ENCODE assay signal across 12 cellular contexts in genomic region chr4:151688003-151688784, GRCh38.
A peak's percentile ranks its signal among the peaks of the same experiment; 100 is the strongest.
DNase-seq lines count a peak whose midpoint lies in the region; ATAC-seq and TF ChIP-seq lines count a peak whose summit lies in the region.
"Had no signal": no experiment of that assay in that cellular context is flagged by ENCODE, and none has a peak within 500 bp of the region (broad histone marks: within the 10 kb centered on the region; RNA-seq: fewer than 3 reads in every experiment).

No MANE protein-coding gene starts in this region.

- no peaks in the 10 kb centered on the region for H3K36me3 ChIP-seq in rectal smooth muscle tissue (ENCODE audit: control insufficient read depth, insufficient read depth, low read length)
- peaks cover 0 to 19% (median 8%) of the 10 kb centered on the region in 3 experiments for H3K36me3 ChIP-seq in naive thymus-derived CD4-positive, alpha-beta T cell (ENCODE audit: control insufficient read depth in 2 of 3, insufficient read depth in 3 of 3, low read length in 3 of 3)

- H3K36me3 Mint-ChIP-seq in H9 (ENCODE audit: insufficient read depth in 1 of 3, low read depth in 3 of 3), result peaks cover 0 to 11% (median 6%) of the 10 kb centered on the region in 3 experiments; a peak in 3 of 7 replicates
- peaks cover 0 to 39% (median 12%) of the 10 kb centered on the region in 5 donors for H3K36me3 Mint-ChIP-seq in naive thymus-derived CD4-positive, alpha-beta T cell

- no peak overlapping the region for H2BK120ac ChIP-seq in H9 (ENCODE audit: low read depth, low read length, poor library complexity, severe bottlenecking)

- H3K4me2 ChIP-seq in H9 (ENCODE audit: insufficient read depth, insufficient read length, low read length), result no peak overlapping the region
- H3K4me2 ChIP-seq: BLaER1 treated with 17β-estradiol and CSF1 and Interleukin-3, amounts not matched to agents 10 nM and 100 nM had no signal

- H2BK15ac ChIP-seq in H9 (ENCODE audit: low read depth, low read length), result no peak overlapping the region

- H3K9me3 Mint-ChIP-seq in H9, result peaks cover 0 to 4% of the 10 kb centered on the region in 2 experiments; a peak in 1 of 5 replicates
- peaks cover 0 to 1% (median 0%) of the 10 kb centered on the region in 11 donors for H3K9me3 Mint-ChIP-seq in naive thymus-derived CD4-positive, alpha-beta T cell
- H3K9me3 Mint-ChIP-seq: stimulated activated naive CD8-positive, alpha-beta T cell treated with anti-CD3 and anti-CD28 coated beads, Interleukin-15, amount 100 ng/mL, for 72 hours had no signal

- H3K4me1 Mint-ChIP-seq in H9, result peaks cover 26 to 36% of the 10 kb centered on the region in 2 experiments
- no peaks in the 10 kb centered on the region for H3K4me1 Mint-ChIP-seq in naive thymus-derived CD4-positive, alpha-beta T cell
- H3K4me1 Mint-ChIP-seq: stimulated activated naive CD8-positive, alpha-beta T cell treated with anti-CD3 and anti-CD28 coated beads, Interleukin-15, amount 100 ng/mL, for 72 hours had no signal

- H3K79me1 ChIP-seq in H9 (ENCODE audit: insufficient read depth, low read depth, low read length, poor library complexity, severe bottlenecking), result no peaks in the 10 kb centered on the region

- DNase-seq in H9 (peak; percentile 56), dermis blood vessel endothelial cell (peak; percentile 18), iPS-NIHi11 (ENCODE audit: low spot score) (peak; percentile 23), NCI-H510A (lab: John Stamatoyannopoulos, UW) (no peak)
- DNase-seq in naive thymus-derived CD4-positive, alpha-beta T cell, result no peak
- no peak for DNase-seq in activated CD8-positive, alpha-beta memory T cell treated with anti-CD3 and anti-CD28 coated beads, Interleukin-2, amount 50 U/mL, for 4 hours
- DNase-seq: GF-D8; posterior cingulate gyrus; stimulated activated naive CD8-positive, alpha-beta T cell treated with anti-CD3 and anti-CD28 coated beads, Interleukin-15, amount 100 ng/mL, for 72 hours had no signal

- no peak overlapping the region for H2BK20ac ChIP-seq in H9 (ENCODE audit: low read depth, low read length, poor library complexity, severe bottlenecking)

- H3T11ph ChIP-seq in H9 (ENCODE audit: low read length), result no peak overlapping the region

- H3K9ac ChIP-seq in H9 (ENCODE audit: extremely low read depth, insufficient read length, low read length) (no peak overlapping the region), rectal smooth muscle tissue (ENCODE audit: low read length) (no peak overlapping the region)
- H3K9ac ChIP-seq: BLaER1 treated with 17β-estradiol and CSF1 and Interleukin-3, amounts not matched to agents 10 nM and 100 nM had no signal

- no peaks in the 10 kb centered on the region for H3K79me2 ChIP-seq in H9 (ENCODE audit: insufficient read depth, low read length)

- peaks cover 2% of the 10 kb centered on the region for H4K20me1 ChIP-seq in H9 (ENCODE audit: control insufficient read depth, insufficient read depth, insufficient read length)
- H4K20me1 ChIP-seq: BLaER1 treated with 17β-estradiol and CSF1 and Interleukin-3, amounts not matched to agents 10 nM and 100 nM had no signal

- no peaks in the 10 kb centered on the region for H3K27me3 Mint-ChIP-seq in H9 (ENCODE audit: low read depth)
- H3K27me3 Mint-ChIP-seq in naive thymus-derived CD4-positive, alpha-beta T cell, result no peaks in the 10 kb centered on the region
- H3K27me3 Mint-ChIP-seq: stimulated activated naive CD8-positive, alpha-beta T cell treated with anti-CD3 and anti-CD28 coated beads, Interleukin-15, amount 100 ng/mL, for 72 hours had no signal

- no peak overlapping the region for H2BK5ac ChIP-seq in H9 (ENCODE audit: insufficient read length, low read length)

- no peak overlapping the region for H4K5ac ChIP-seq in H9 (ENCODE audit: insufficient read length, low read depth, low read length)

- H3K27ac Mint-ChIP-seq in H9, result peak overlapping the region in 1 of 3 experiments; percentile 55; a peak in 1 of 7 replicates
- H3K27ac Mint-ChIP-seq in naive thymus-derived CD4-positive, alpha-beta T cell, result no peak overlapping the region

- H3K56ac ChIP-seq in H9 (ENCODE audit: insufficient read length, low read depth, low read length), result no peak overlapping the region

- no peak overlapping the region for H3K14ac ChIP-seq in H9 (ENCODE audit: insufficient read depth, low read length)

- no peak overlapping the region for H4K8ac ChIP-seq in H9 (replicated peaks; ENCODE audit: insufficient read length, low read depth, low read length)

- H4K91ac ChIP-seq in H9 (ENCODE audit: insufficient read length, low read depth, low read length), result no peak overlapping the region

- no peak overlapping the region for H3K18ac ChIP-seq in H9 (ENCODE audit: insufficient read length, low read depth, low read length)

- no peak overlapping the region for H3K4me3 ChIP-seq in rectal smooth muscle tissue (ENCODE audit: low read length)
- no peak overlapping the region for H3K4me3 ChIP-seq in naive thymus-derived CD4-positive, alpha-beta T cell (ENCODE audit: low read length)
- H3K4me3 ChIP-seq: BLaER1 treated with 17β-estradiol and CSF1 and Interleukin-3, amounts not matched to agents 10 nM and 100 nM had no signal

- POLR2A ChIA-PET in naive thymus-derived CD4-positive, alpha-beta T cell (lab: Charles Lee), result no interaction called here

- H3K27ac ChIP-seq in H9 (ENCODE audit: insufficient read length, low read depth, low read length), result no peak overlapping the region
- H3K27ac ChIP-seq in rectal smooth muscle tissue (ENCODE audit: low read depth, low read length), result peak overlapping the region; percentile 45
- H3K27ac ChIP-seq in naive thymus-derived CD4-positive, alpha-beta T cell (ENCODE audit: low read depth, low read length), result no peak overlapping the region
- H3K27ac ChIP-seq: BLaER1 treated with 17β-estradiol and CSF1 and Interleukin-3, amounts not matched to agents 10 nM and 100 nM had no signal

- no peak overlapping the region for H2BK12ac ChIP-seq in H9 (ENCODE audit: insufficient read length, low read depth, low read length)

- H3K27me3 ChIP-seq in H9 (ENCODE audit: insufficient read depth, low read length) (no peaks in the 10 kb centered on the region), rectal smooth muscle tissue (ENCODE audit: control insufficient read depth, insufficient read depth, low read length) (no peaks in the 10 kb centered on the region)
- no peaks in the 10 kb centered on the region for H3K27me3 ChIP-seq in naive thymus-derived CD4-positive, alpha-beta T cell (ENCODE audit: control insufficient read depth in 2 of 2, insufficient read depth in 2 of 2, low read length in 2 of 2)
- H3K27me3 ChIP-seq: BLaER1 treated with 17β-estradiol and CSF1 and Interleukin-3, amounts not matched to agents 10 nM and 100 nM had no signal

- no peaks in the 10 kb centered on the region for H3K4me1 ChIP-seq in H9 (ENCODE audit: insufficient read depth, low read length)
- peaks cover 41% of the 10 kb centered on the region for H3K4me1 ChIP-seq in rectal smooth muscle tissue (ENCODE audit: control insufficient read depth, insufficient read depth, low read length)
- no peaks in the 10 kb centered on the region for H3K4me1 ChIP-seq in naive thymus-derived CD4-positive, alpha-beta T cell (ENCODE audit: control insufficient read depth in 2 of 2, insufficient read depth in 2 of 2, low read length in 2 of 2)

- no CpG with 5 or more reads among the region's 14 CpGs for whole genome bisulfite sequencing in H9 (ENCODE audit: extremely low coverage, insufficient read length, low lambda C conversion rate)

- CTCF ChIA-PET in naive thymus-derived CD4-positive, alpha-beta T cell (lab: Charles Lee), result no interaction called here

- no peak overlapping the region for H3K23ac ChIP-seq in H9 (ENCODE audit: insufficient read length, low read depth, low read length)

- no peak overlapping the region for H2AFZ ChIP-seq in H9 (ENCODE audit: low read length)

- no peak overlapping the region for H2AK5ac ChIP-seq in H9 (ENCODE audit: insufficient read length, low read length)

- no peaks in the 10 kb centered on the region for H3K9me3 ChIP-seq in H9 (ENCODE audit: control insufficient read depth, low read depth, low read length)
- no peaks in the 10 kb centered on the region for H3K9me3 ChIP-seq in naive thymus-derived CD4-positive, alpha-beta T cell (ENCODE audit: control insufficient read depth in 2 of 3, low read length in 3 of 3)
- H3K9me3 ChIP-seq: BLaER1 treated with 17β-estradiol and CSF1 and Interleukin-3, amounts not matched to agents 10 nM and 100 nM had no signal

- TF ChIP-seq CTCF in H9 (conservative IDR thresholded peaks at IDR 0.05), result no peak

- H3K4me3 Mint-ChIP-seq in H9, result no peak overlapping the region
- no peak overlapping the region for H3K4me3 Mint-ChIP-seq in naive thymus-derived CD4-positive, alpha-beta T cell
- H3K4me3 Mint-ChIP-seq: stimulated activated naive CD8-positive, alpha-beta T cell treated with anti-CD3 and anti-CD28 coated beads, Interleukin-15, amount 100 ng/mL, for 72 hours had no signal

- ATAC-seq in naive thymus-derived CD4-positive, alpha-beta T cell, result no peak
- no peak for ATAC-seq in HG03139 (IDR thresholded peaks at IDR 0.05; ENCODE audit: unreplicated experiment)
- ATAC-seq: stimulated activated naive CD8-positive, alpha-beta T cell treated with anti-CD3 and anti-CD28 coated beads, Interleukin-15, amount 100 ng/mL, for 72 hours had no signal

- no peaks in the 10 kb centered on the region for H3K23me2 ChIP-seq in H9 (ENCODE audit: insufficient read length, low read depth, low read length, poor library complexity, severe bottlenecking)

- intact Hi-C loops in naive thymus-derived CD4-positive, alpha-beta T cell (cut with micrococcal nuclease), result no loop called here

- no peak overlapping the region for H3K4ac ChIP-seq in H9 (ENCODE audit: low read depth, low read length)

Comparison
In these comparisons a context has a peak if more than half of its experiments do, and no peak if none do; other contexts are left out.
1. DNase-seq: peak in H9 (single experiment), dermis blood vessel endothelial cell (single experiment) and iPS-NIHi11 (single experiment); none in NCI-H510A (single experiment), naive thymus-derived CD4-positive, alpha-beta T cell (0 of 9) and activated CD8-positive, alpha-beta memory T cell treated with anti-CD3 and anti-CD28 coated beads, Interleukin-2, amount 50 U/mL, for 4 hours (single experiment).